ENCODE assay signal across 8 cellular contexts in genomic region chr6:127302728-127303675, GRCh38. TPM values are rescaled to one million over a fixed set of nuclear protein-coding genes. Genes with fewer than 3 reads are reported as not detected.
A peak's percentile ranks its signal among the peaks of the same experiment; 100 is the strongest.
DNase-seq lines count a peak whose midpoint lies in the region; ATAC-seq, FAIRE-seq and TF ChIP-seq lines count a peak whose summit lies in the region.

No MANE protein-coding gene starts in this region.

- intact Hi-C loops in mammary epithelial cell (cut with micrococcal nuclease), result loop anchor here (1.0 kb wide), 2 partner anchors 117 to 162 kb away; no protein-coding TSS in a partner anchor

- H3K27me3 ChIP-seq in mammary epithelial cell (ENCODE audit: insufficient read depth, low read length), result no peaks in the 10 kb centered on the region

- H3K79me2 ChIP-seq in mammary epithelial cell (ENCODE audit: insufficient read depth, low read length), result peaks cover 46% of the 10 kb centered on the region

- no peak overlapping the region for H3K4me2 ChIP-seq in mammary epithelial cell (ENCODE audit: insufficient read depth, low read depth, low read length)

- CTCF ChIA-PET in mammary epithelial cell (lab: Charles Lee; ENCODE audit: low non-redundant PET), result interaction anchor here (0.7 kb wide), 1 partner anchor 339 kb away, joined by 4 read pairs; no protein-coding TSS in a partner anchor

- DNase-seq in GF-D8 (lab: John Stamatoyannopoulos, UW), result peak; percentile 11
- peak; percentile 43 for DNase-seq in HTR-8/SVneo (ENCODE audit: insufficient read length, low spot score)
- DNase-seq in SKM-1 (lab: John Stamatoyannopoulos, UW; ENCODE audit: unreplicated experiment), result peak; percentile 6
- DNase-seq in mammary epithelial cell, result peak; percentile 33
- no peak for DNase-seq in left lobe of liver (ENCODE audit: low spot score)
- DNase-seq in stimulated activated naive CD4-positive, alpha-beta T cell (lab: John Stamatoyannopoulos, UW), result peak in 5 of 6 experiments; percentile 2 to 56 (median 18)
- DNase-seq in NCI-H1436 treated with DMSO at 0.1 percent for 48 hours (lab: John Stamatoyannopoulos, UW), result no peak

- peaks cover 7% of the 10 kb centered on the region for H3K4me1 ChIP-seq in mammary epithelial cell (ENCODE audit: insufficient read depth, low read length)

- TF ChIP-seq CTCF in mammary epithelial cell (conservative IDR thresholded peaks at IDR 0.05 in 1 of 2, IDR thresholded peaks at IDR 0.05 in 1 of 2; ENCODE audit: extremely low read depth in 1 of 2, insufficient read depth in 1 of 2, low read depth in 1 of 2, low read length in 2 of 2), result peak; percentile 68 to 87

- FAIRE-seq in HTR-8/SVneo (lab: Jason Lieb, UNC), result no peak

- no peaks in the 10 kb centered on the region for H3K36me3 ChIP-seq in mammary epithelial cell (ENCODE audit: insufficient read depth, low read length)

- H3K9ac ChIP-seq in mammary epithelial cell (ENCODE audit: insufficient read depth, low read length), result no peak overlapping the region

- H3K27ac ChIP-seq in mammary epithelial cell (ENCODE audit: insufficient read depth, low read depth, low read length), result no peak overlapping the region

- no TSS peak for BruUV-seq in mammary epithelial cell (replicated peaks; lab: Mats Ljungman, UMichigan)

- ATAC-seq in GM21447 (IDR thresholded peaks at IDR 0.05; ENCODE audit: unreplicated experiment), result peak; percentile 72
- peak; percentile 80 for ATAC-seq in left lobe of liver

- H2AFZ ChIP-seq in mammary epithelial cell (ENCODE audit: low read depth, low read length), result no peak overlapping the region

- H3K9me3 ChIP-seq in mammary epithelial cell (replicated peaks; ENCODE audit: insufficient read depth, low read length), result no peaks in the 10 kb centered on the region

- H3K4me3 ChIP-seq in mammary epithelial cell (replicated peaks in 1 of 3; ENCODE audit: insufficient read depth in 1 of 3, low read depth in 2 of 3, low read length in 3 of 3), result no peak overlapping the region

- in situ Hi-C loops in mammary epithelial cell (cut with MboI; ENCODE audit: low sequenced_read_pairs in 2 of 2), result loop anchor here (10.0 to 25.0 kb wide), 3 partner anchors 122 to 234 kb away; partner anchors contain the start of gene KIAA0408 (in 1 of the 2)

- H4K20me1 ChIP-seq in mammary epithelial cell (ENCODE audit: insufficient read depth, low read length), result no peaks in the 10 kb centered on the region

- dilution Hi-C loops in mammary epithelial cell (cut with HindIII; ENCODE audit: low sequenced_read_pairs), result no loop called here

- 47% methylated on average over 6 of the region's 6 CpGs for WGBS in mammary epithelial cell (ENCODE audit: low coverage, missing lambda C conversion rate)

RNA-seq across cellular contexts. Expression of gene RNF146, which starts 36.3 kb away (rescaled TPM):
- 10 to 100 TPM; 28.8 to 37.5 TPM for total RNA-seq in mammary epithelial cell
- polyA plus RNA-seq in mammary epithelial cell, result 14.5 TPM
- polyA minus RNA-seq in mammary epithelial cell, result 15.7 TPM
- total RNA-seq in left lobe of liver, result 15.8 TPM

RNA-seq across cellular contexts. Expression of gene ECHDC1, which starts 40.4 kb away (rescaled TPM):
- total RNA-seq in mammary epithelial cell (10 to 100 TPM; 54.2 to 54.9 TPM), left lobe of liver (36.6 TPM)
- polyA plus RNA-seq in mammary epithelial cell, result 43.5 TPM
- polyA minus RNA-seq in mammary epithelial cell, result 36.8 TPM

Comparison
In these comparisons a context has a peak if more than half of its experiments do, and no peak if none do; other contexts are left out.
1. DNase-seq: peak in GF-D8 (single experiment), HTR-8/SVneo (single experiment), SKM-1 (single experiment), mammary epithelial cell (single experiment) and stimulated activated naive CD4-positive, alpha-beta T cell (5 of 6); none in left lobe of liver (single experiment) and NCI-H1436 treated with DMSO at 0.1 percent for 48 hours (single experiment).